9 cellular contexts compared by ENCODE assay signal in the genomic region with DNA sequence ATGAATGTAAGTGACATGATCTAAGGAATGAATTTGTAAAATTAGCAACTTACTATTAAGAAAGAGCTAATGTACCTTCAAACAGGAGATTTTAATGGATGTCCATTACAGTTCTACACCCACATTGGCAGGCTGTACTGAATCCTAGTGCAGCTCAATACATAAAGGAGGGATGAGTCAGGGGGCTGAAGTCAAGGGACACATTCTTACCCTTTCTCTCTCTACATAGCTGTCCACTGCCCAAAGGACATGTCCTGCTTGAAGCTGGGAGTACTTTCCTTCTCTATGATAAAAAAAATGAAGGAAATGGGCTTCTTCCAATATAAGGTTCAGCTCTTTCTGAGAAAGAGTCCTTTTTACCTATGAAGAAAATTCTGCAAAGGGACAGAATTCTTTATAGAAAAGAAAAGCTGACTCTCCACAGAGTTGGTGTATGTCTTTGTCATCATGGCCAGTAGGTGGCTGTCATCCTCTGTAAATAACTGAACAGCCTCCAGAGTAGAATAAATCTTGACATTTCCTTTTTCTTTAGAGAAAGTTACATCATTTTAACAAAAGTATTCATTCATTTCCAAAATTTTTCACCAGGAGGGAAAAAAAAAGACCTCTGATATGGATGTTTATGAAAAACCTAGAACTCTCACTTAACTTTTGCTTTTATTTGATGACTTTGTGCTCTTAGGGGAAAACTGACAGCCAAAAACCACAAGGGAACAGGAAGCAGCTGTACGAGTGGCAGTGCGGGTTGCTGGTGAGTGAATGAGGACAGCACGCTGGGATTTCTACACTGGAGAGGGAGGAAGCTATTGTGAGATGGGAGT. TPM values are rescaled to one million over a fixed set of nuclear protein-coding genes. Genes with fewer than 3 reads are reported as not detected.
DNase-seq lines count a peak whose midpoint lies in the region; ATAC-seq, FAIRE-seq and TF ChIP-seq lines count a peak whose summit lies in the region.
"Had no signal": no experiment of that assay in that cellular context is flagged by ENCODE, and none has a peak within 500 bp of the region (broad histone marks: within the 10 kb centered on the region; RNA-seq: fewer than 3 reads in every experiment).

No MANE protein-coding gene starts in this region.

- no peak overlapping the region for H3K4me3 ChIP-seq in upper lobe of left lung

- TF ChIP-seq EP300 in upper lobe of left lung (IDR thresholded peaks at IDR 0.05), result no peak

- WGBS in upper lobe of left lung, 2 donors, result 0 to 1% methylated on average over 3 of the region's 3 CpGs

- no peaks in the 10 kb centered on the region for H3K36me3 ChIP-seq in upper lobe of left lung

- peaks cover 87% of the 10 kb centered on the region for H3K27me3 Mint-ChIP-seq in MCF 10A (ENCODE audit: insufficient read depth, unreplicated experiment)

- peaks cover 6% of the 10 kb centered on the region for H3K36me3 Mint-ChIP-seq in MCF 10A (ENCODE audit: insufficient read depth, unreplicated experiment)

- CTCF ChIA-PET in MCF 10A (lab: Yijun Ruan, JAX), result interaction anchor here (0.5 to 2.6 kb wide), 26 partner anchors 9 to 1937 kb away, joined by 3 to 25 read pairs (median 4); no protein-coding TSS in a partner anchor

- peaks cover 6% of the 10 kb centered on the region for H3K4me1 Mint-ChIP-seq in MCF 10A (ENCODE audit: insufficient read depth, unreplicated experiment)

- DNase-seq in Ammon's horn (ENCODE audit: low spot score), result peak; percentile 71
- no peak for DNase-seq in GM12891 (ENCODE audit: insufficient read length, low spot score)
- peak; percentile 43 for DNase-seq in NCI-H2081 treated with DMSO at 0.1 percent for 48 hours (lab: John Stamatoyannopoulos, UW)
- DNase-seq in MCF 10A (ENCODE audit: unreplicated experiment), result peak; percentile 23
- peak; percentile 65 for DNase-seq in kidney tubule cell (ENCODE audit: low spot score)
- peak in 1 of 2 donors; percentile 32 for DNase-seq in upper lobe of left lung
- no peak for DNase-seq in activated CD4-positive, alpha-beta T cell treated with anti-CD3 and anti-CD28 coated beads for 4 hours

- no peaks in the 10 kb centered on the region for H3K9me3 ChIP-seq in upper lobe of left lung

- no peak overlapping the region for H3K27ac Mint-ChIP-seq in MCF 10A (ENCODE audit: low read depth, unreplicated experiment)

- no peaks in the 10 kb centered on the region for H3K9me3 Mint-ChIP-seq in MCF 10A (ENCODE audit: unreplicated experiment)

- POLR2A ChIA-PET in MCF 10A (lab: Yijun Ruan, JAX), result interaction anchor here (0.6 to 1.5 kb wide), 4 partner anchors 65 to 453 kb away, joined by 3 read pairs; no protein-coding TSS in a partner anchor

- H3K27ac ChIP-seq in upper lobe of left lung, result no peak overlapping the region

- H3K4me3 Mint-ChIP-seq in MCF 10A (ENCODE audit: unreplicated experiment), result no peak overlapping the region

- H3K27me3 ChIP-seq in upper lobe of left lung, result no peaks in the 10 kb centered on the region

- TF ChIP-seq POLR2A in GM12891 (IDR thresholded peaks at IDR 0.05; ENCODE audit: low read depth, low read length) (no peak), upper lobe of left lung (IDR thresholded peaks at IDR 0.05) (no peak)

- BruUV-seq in MCF 10A (replicated peaks; lab: Mats Ljungman, UMichigan), result no TSS peak

- intact Hi-C loops in MCF 10A (cut with micrococcal nuclease), result loop anchor here (5.0 to 10.0 kb wide), 3 partner anchors 202 to 1199 kb away; no protein-coding TSS in a partner anchor

- peak; percentile 70 for FAIRE-seq in GM12891 (lab: Jason Lieb, UNC)

- peaks cover 0 to 6% (median 6%) of the 10 kb centered on the region in 4 donors for H3K4me1 ChIP-seq in upper lobe of left lung

- peak; percentile 25 for TF ChIP-seq CTCF in MCF 10A (IDR thresholded peaks at IDR 0.05; ENCODE audit: unreplicated experiment)
- TF ChIP-seq CTCF in upper lobe of left lung (IDR thresholded peaks at IDR 0.05), result peak in 5 of 6 experiments; percentile 18 to 33 (median 31)

- peak; percentile 82 for ATAC-seq in HG02642 (IDR thresholded peaks at IDR 0.05; ENCODE audit: poor library complexity, unreplicated experiment)
- ATAC-seq in upper lobe of left lung (ENCODE audit: low FRiP score in 2 of 2), result peak in 1 of 2 donors; percentile 81

TF ChIP-seq in GM12891, 5 proteins besides CTCF, POLR2A, EP300 and RAD21:
- TF ChIP-seq POLR2AphosphoS5 (IDR thresholded peaks at IDR 0.05; ENCODE audit: low read depth, low read length) (no peak), TAF1 (IDR thresholded peaks at IDR 0.05; ENCODE audit: low read depth, low read length) (no peak), PAX5 (IDR thresholded peaks at IDR 0.05; ENCODE audit: insufficient read depth, low read length, severe bottlenecking) (no peak), SPI1 (IDR thresholded peaks at IDR 0.05; ENCODE audit: low read depth, low read length) (no peak), POU2F2 (IDR thresholded peaks at IDR 0.05; ENCODE audit: low read depth, low read length) (no peak)

RNA-seq across cellular contexts. Expression of gene IFNA14, which starts 13.1 kb away (rescaled TPM):
- polyA plus RNA-seq in GM12891 (2012; ENCODE audit: low read depth, missing spikeins), result not detected
- not detected in 2 replicates for total RNA-seq in MCF 10A (2022)
- total RNA-seq in upper lobe of left lung, result not detected
- total RNA-seq: skeletal muscle tissue had no signal

RNA-seq across cellular contexts. Expression of gene IFNA17, which starts 24.9 kb away (rescaled TPM):
- polyA plus RNA-seq in GM12891 (2012; ENCODE audit: low read depth, missing spikeins), result not detected
- total RNA-seq in MCF 10A (2022) (not detected in 2 replicates), upper lobe of left lung (not detected)
- total RNA-seq: skeletal muscle tissue had no signal

RNA-seq across cellular contexts. Expression of gene IFNA16, which starts 35.8 kb away (rescaled TPM):
- not detected for polyA plus RNA-seq in GM12891 (2012; ENCODE audit: low read depth, missing spikeins)
- not detected in 2 replicates for total RNA-seq in MCF 10A (2022)
- not detected for total RNA-seq in upper lobe of left lung
- total RNA-seq: skeletal muscle tissue had no signal

RNA-seq across cellular contexts. Expression of gene IFNA10, which starts 46.0 kb away (rescaled TPM):
- polyA plus RNA-seq in GM12891 (2012; ENCODE audit: low read depth, missing spikeins), result not detected
- not detected in 2 replicates for total RNA-seq in MCF 10A (2022)
- not detected for total RNA-seq in upper lobe of left lung
- total RNA-seq: skeletal muscle tissue had no signal

RNA-seq across cellular contexts. Expression of gene IFNA7, which starts 50.9 kb away (rescaled TPM):
- polyA plus RNA-seq in GM12891 (2012; ENCODE audit: low read depth, missing spikeins), result not detected
- total RNA-seq in MCF 10A (2022) (not detected in 2 replicates), upper lobe of left lung (not detected)
- total RNA-seq: skeletal muscle tissue had no signal

Comparison
In these comparisons a context has a peak if more than half of its experiments do, and no peak if none do; other contexts are left out.
1. DNase-seq: peak in Ammon's horn (single experiment), NCI-H2081 treated with DMSO at 0.1 percent for 48 hours (single experiment), MCF 10A (single experiment) and kidney tubule cell (single experiment); none in GM12891 (single experiment) and activated CD4-positive, alpha-beta T cell treated with anti-CD3 and anti-CD28 coated beads for 4 hours (0 of 2).